Comparison of ENCODE assay signal across 8 cellular contexts in the genomic region with DNA sequence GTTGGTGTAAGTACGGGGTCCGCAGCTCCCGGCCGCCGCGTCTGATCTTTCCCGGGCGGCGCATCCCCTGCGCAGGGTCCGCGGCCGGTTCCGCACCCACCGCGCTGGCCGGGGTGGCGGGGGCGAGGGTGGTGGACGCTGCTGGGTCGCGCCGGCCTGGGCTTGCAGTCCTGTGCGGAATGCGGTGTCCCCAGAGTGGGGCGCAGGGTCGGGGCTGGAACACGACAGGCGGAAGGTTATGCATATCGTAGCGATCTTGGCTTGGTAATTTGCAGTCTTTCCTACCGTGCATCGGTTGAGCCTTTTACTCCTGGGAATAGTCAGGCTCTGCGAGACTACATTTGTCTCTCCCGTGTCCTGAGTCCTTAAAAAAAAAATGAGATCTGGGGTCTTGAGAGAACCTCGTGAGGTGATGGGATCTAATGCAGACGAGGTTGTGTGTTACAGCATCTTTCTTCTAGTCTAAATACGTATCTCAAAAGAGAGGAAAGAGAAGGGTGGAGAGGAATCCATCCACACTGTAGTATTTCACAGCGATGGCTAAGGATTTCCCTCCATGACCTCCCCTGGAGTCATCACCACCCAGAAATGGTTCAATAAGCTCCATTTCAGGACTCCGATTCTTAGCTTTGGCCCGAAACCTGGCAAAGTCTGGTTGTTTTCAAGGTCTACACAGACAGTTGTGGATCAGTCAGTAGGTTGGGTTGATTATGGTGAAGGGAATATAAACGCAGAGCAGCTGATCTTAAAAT. TPM values are rescaled to one million over a fixed set of nuclear protein-coding genes. Genes with fewer than 3 reads are reported as not detected.
DNase-seq lines count a peak whose midpoint lies in the region; ATAC-seq and TF ChIP-seq lines count a peak whose summit lies in the region.

No MANE protein-coding gene starts in this region.

- H3K27ac ChIP-seq in esophagus (ENCODE audit: low read depth in 2 of 2, low read length in 1 of 2) = peak overlapping the region; percentile 79 to 95

- H3K4me3 Mint-ChIP-seq in T-helper 17 cell = peak overlapping the region; percentile 95
- peak overlapping the region; percentile 85 to 90 (median 86) for H3K4me3 Mint-ChIP-seq in nephron

- no peak for TF ChIP-seq CTCF in nephron (IDR thresholded peaks at IDR 0.05; ENCODE audit: unreplicated experiment in 3 of 3)

- H3K9me3 Mint-ChIP-seq in nephron = no peaks in the 10 kb centered on the region

- DNase-seq in Daoy (ENCODE audit: low read depth) = peak; percentile 38
- no peak for DNase-seq in T-helper 17 cell

- 2% methylated on average over 35 to 42 of the region's 42 CpGs for WGBS in esophagus, 2 donors

- H3K27me3 ChIP-seq in esophagus (ENCODE audit: control insufficient read depth in 1 of 2, insufficient read depth in 2 of 2, low read length in 2 of 2) = no peaks in the 10 kb centered on the region

- peak overlapping the region; percentile 91 to 92 for H3K4me3 ChIP-seq in esophagus (ENCODE audit: low read depth in 1 of 2, low read length in 2 of 2)

- ATAC-seq in HG03064 (IDR thresholded peaks at IDR 0.05; ENCODE audit: low read depth, unreplicated experiment) (peak; percentile 1), T-helper 17 cell (no peak), GM21717 (IDR thresholded peaks at IDR 0.05; ENCODE audit: unreplicated experiment) (no peak), GM19035 (IDR thresholded peaks at IDR 0.05; ENCODE audit: unreplicated experiment) (no peak), HG02970 (IDR thresholded peaks at IDR 0.05; ENCODE audit: low FRiP score, unreplicated experiment) (no peak)

- peak overlapping the region; percentile 77 for H3K27ac Mint-ChIP-seq in T-helper 17 cell
- H3K27ac Mint-ChIP-seq in nephron = peak overlapping the region; percentile 65 to 89 (median 68)

- peaks cover 30% of the 10 kb centered on the region for H3K4me1 Mint-ChIP-seq in T-helper 17 cell
- peaks cover 35% of the 10 kb centered on the region for H3K4me1 Mint-ChIP-seq in nephron

- H3K4me1 ChIP-seq in esophagus (ENCODE audit: control insufficient read depth in 2 of 2, insufficient read depth in 2 of 2, low read length in 1 of 2) = peaks cover 11 to 20% of the 10 kb centered on the region in 2 donors

- H3K9me3 ChIP-seq in T-helper 17 cell (ENCODE audit: control insufficient read depth, low read length, poor library complexity, severe bottlenecking) (no peaks in the 10 kb centered on the region), esophagus (ENCODE audit: control insufficient read depth in 2 of 2, insufficient read depth in 1 of 2, low read depth in 1 of 2, low read length in 1 of 2) (no peaks in the 10 kb centered on the region)

- H3K27me3 Mint-ChIP-seq in T-helper 17 cell = peaks cover 16% of the 10 kb centered on the region
- peaks cover 17% of the 10 kb centered on the region for H3K27me3 Mint-ChIP-seq in nephron (ENCODE audit: low read depth)

- H3K36me3 Mint-ChIP-seq in T-helper 17 cell (ENCODE audit: low read depth) = peaks cover 4% of the 10 kb centered on the region
- peaks cover 26% of the 10 kb centered on the region for H3K36me3 Mint-ChIP-seq in nephron (ENCODE audit: low read depth)

- no peaks in the 10 kb centered on the region for H3K36me3 ChIP-seq in esophagus (ENCODE audit: control insufficient read depth in 2 of 2, insufficient read depth in 2 of 2, low read length in 1 of 2)

RNA-seq across cellular contexts. Expression of gene ATP1B1, which starts 0.6 kb away (rescaled TPM):
- 42.5 and 46.6 TPM in 2 replicates for total RNA-seq in Daoy (2014; rRNA removed; shearing (Covaris generic))
- 1 to 10 TPM; 3.5 to 7.1 TPM for total RNA-seq in T-helper 17 cell
- polyA plus RNA-seq in esophagus = 100 to 1,000 TPM; 104 to 194 TPM
